ENCODE assay signal across 8 cellular contexts in genomic region chr3:33438284-33438668, GRCh38. TPM values are rescaled to one million over a fixed set of nuclear protein-coding genes. Genes with fewer than 3 reads are reported as not detected.
DNase-seq lines count a peak whose midpoint lies in the region; ATAC-seq, FAIRE-seq and TF ChIP-seq lines count a peak whose summit lies in the region.

No MANE protein-coding gene starts in this region.

- H2AFZ ChIP-seq in H1 (ENCODE audit: low read length): no peak overlapping the region

- intact Hi-C loops in sciatic nerve (cut with DNase I): no loop called here

- no peak overlapping the region for H2AK5ac ChIP-seq in H1 (ENCODE audit: low read depth, low read length)

- peaks cover 5% of the 10 kb centered on the region for H3K79me1 ChIP-seq in H1 (ENCODE audit: low read depth, low read length)

- ATAC-seq in HG03175 (IDR thresholded peaks at IDR 0.05; ENCODE audit: unreplicated experiment) (no peak), HG02970 (IDR thresholded peaks at IDR 0.05; ENCODE audit: low FRiP score, unreplicated experiment) (no peak), sciatic nerve (no peak)

- TF ChIP-seq CTCF in H1 (IDR thresholded peaks at IDR 0.05; ENCODE audit: control extremely low read depth in 1 of 3, insufficient read depth in 1 of 3, low read depth in 1 of 3, low read length in 3 of 3): no peak
- TF ChIP-seq CTCF in nephron (IDR thresholded peaks at IDR 0.05; ENCODE audit: unreplicated experiment in 3 of 3): no peak

- FAIRE-seq in GM12892 (lab: Jason Lieb, UNC) (peak; percentile 51), H1 (lab: Jason Lieb, UNC) (no peak)

- H3K4me3 Mint-ChIP-seq in nephron: peak overlapping the region; percentile 87 to 94 (median 90)

- H3K36me3 Mint-ChIP-seq in nephron (ENCODE audit: low read depth): no peaks in the 10 kb centered on the region

- no peaks in the 10 kb centered on the region for H3K36me3 ChIP-seq in H1 (ENCODE audit: control insufficient read depth in 2 of 4, insufficient read depth in 4 of 4, low read length in 3 of 4)

- H3K9me3 Mint-ChIP-seq in nephron: no peaks in the 10 kb centered on the region

- H3K79me2 ChIP-seq in H1 (ENCODE audit: control insufficient read depth in 1 of 2, insufficient read depth in 2 of 2, low read length in 2 of 2): peaks cover 29 to 65% of the 10 kb centered on the region in 2 experiments

- H3K9me3 ChIP-seq in H1 (ENCODE audit: insufficient read depth in 2 of 2, low read depth in 1 of 2, low read length in 1 of 2): no peaks in the 10 kb centered on the region

- H4K5ac ChIP-seq in H1 (ENCODE audit: insufficient read length, low read depth, low read length): no peak overlapping the region

- H3K27me3 ChIP-seq in H1 (replicated peaks in 1 of 4; ENCODE audit: control insufficient read depth in 3 of 4, extremely low read depth in 1 of 4, insufficient read depth in 3 of 4, low read length in 3 of 4): no peaks in the 10 kb centered on the region

- H2BK20ac ChIP-seq in H1 (ENCODE audit: low read length): no peak overlapping the region

- H3K27ac Mint-ChIP-seq in nephron: peak overlapping the region; percentile 91 to 97 (median 95)

- no peak overlapping the region for H3K23ac ChIP-seq in H1 (ENCODE audit: insufficient read length)

- WGBS in H1 (ENCODE audit: extremely low coverage in 1 of 2, insufficient coverage in 1 of 2, insufficient read length in 1 of 2, insufficient replicate concordance in 2 of 2, low coverage in 1 of 2, low lambda C conversion rate in 2 of 2, missing lambda C conversion rate in 1 of 2), 2 experiments: 14% methylated on average over 4 of the region's 4 CpGs; no CpG with 5 or more reads in 1 of the 2 experiments

- H4K91ac ChIP-seq in H1 (replicated peaks; ENCODE audit: insufficient read length, low read length): no peak overlapping the region

- no peak for DNase-seq in GM12892 (ENCODE audit: insufficient read length)
- peak; percentile 55 for DNase-seq in OCI-M1 (lab: John Stamatoyannopoulos, UW)
- no peak for DNase-seq in H1 (ENCODE audit: low read depth in 1 of 2, low spot score in 2 of 2)
- no peak for DNase-seq in SK-N-DZ (ENCODE audit: low spot score)
- DNase-seq in sciatic nerve (ENCODE audit: low spot score): no peak

- H3K23me2 ChIP-seq in H1 (ENCODE audit: low read depth, low read length): peaks cover 10% of the 10 kb centered on the region

- peaks cover 10 to 18% of the 10 kb centered on the region in 2 experiments for H4K20me1 ChIP-seq in H1 (replicated peaks in 1 of 2; ENCODE audit: control insufficient read depth in 1 of 2, insufficient read depth in 2 of 2, low read length in 2 of 2)

- TF ChIP-seq EP300 in H1 (IDR thresholded peaks at IDR 0.05; ENCODE audit: borderline replicate concordance in 1 of 2, low read depth in 2 of 2, low read length in 2 of 2): no peak

- H3K27me3 Mint-ChIP-seq in nephron (ENCODE audit: low read depth): no peaks in the 10 kb centered on the region

- H3K4me1 Mint-ChIP-seq in nephron: peaks cover 45% of the 10 kb centered on the region

- no peak overlapping the region for H3K18ac ChIP-seq in H1 (ENCODE audit: extremely low read depth, low read length)

- H3K4me3 ChIP-seq in H1 (ENCODE audit: extremely low read depth in 1 of 4, insufficient read depth in 2 of 4, low read depth in 3 of 4, low read length in 4 of 4): peak overlapping the region; percentile 82 to 94 (median 88)

- H3K56ac ChIP-seq in H1 (replicated peaks; ENCODE audit: insufficient read length, low read depth, low read length): no peak overlapping the region

- peak overlapping the region; percentile 5 for H3K14ac ChIP-seq in H1 (ENCODE audit: insufficient read length)

- H2BK120ac ChIP-seq in H1 (replicated peaks; ENCODE audit: low read depth, low read length): no peak overlapping the region

- H3K27ac ChIP-seq in H1 (ENCODE audit: low read depth, low read length): no peak overlapping the region

- POLR2A ChIA-PET in H1 (lab: Charles Lee; ENCODE audit: partially characterized antibody): interaction anchor here (1.1 to 6.1 kb wide), 6 partner anchors 8 to 355 kb away, joined by 3 to 82 read pairs (median 3); no protein-coding TSS in a partner anchor

- no peak overlapping the region for H2BK5ac ChIP-seq in H1 (ENCODE audit: low read depth, low read length)

- no peak for TF ChIP-seq POLR2A in GM12892 (IDR thresholded peaks at IDR 0.05; ENCODE audit: low read depth, low read length)
- TF ChIP-seq POLR2A in H1 (IDR thresholded peaks at IDR 0.05; ENCODE audit: control extremely low read depth in 1 of 2, low read depth in 2 of 2, low read length in 2 of 2): no peak

- H3K4ac ChIP-seq in H1 (replicated peaks; ENCODE audit: insufficient read length, low read depth, low read length): no peak overlapping the region

- no peak overlapping the region for H2BK15ac ChIP-seq in H1 (ENCODE audit: low read length)

- CTCF ChIA-PET in H1 (lab: Charles Lee; ENCODE audit: partially characterized antibody): interaction anchor here (1.0 to 1.4 kb wide), 4 partner anchors 16 to 355 kb away, joined by 3 read pairs; no protein-coding TSS in a partner anchor

- peak overlapping the region in 1 of 4 experiments; percentile 3; a peak in 1 of 7 replicates for H3K9ac ChIP-seq in H1 (replicated peaks in 1 of 4; ENCODE audit: extremely low read depth in 1 of 4, low read depth in 3 of 4, low read length in 3 of 4)

- H3K4me1 ChIP-seq in H1 (replicated peaks in 1 of 4; ENCODE audit: control insufficient read depth in 3 of 4, insufficient read depth in 4 of 4, low read length in 3 of 4): peaks cover 0 to 6% (median 2%) of the 10 kb centered on the region in 4 experiments; a peak in 4 of 7 replicates

- no peak for TF ChIP-seq RAD21 in H1 (IDR thresholded peaks at IDR 0.05 in 1 of 2, conservative IDR thresholded peaks at IDR 0.05 in 1 of 2; ENCODE audit: low read depth in 2 of 2, low read length in 2 of 2)

- H3K4me2 ChIP-seq in H1 (ENCODE audit: insufficient read depth in 1 of 2, low read depth in 2 of 2, low read length in 2 of 2): peak overlapping the region; percentile 86 to 92

- no peak overlapping the region for H4K8ac ChIP-seq in H1 (ENCODE audit: extremely low read depth, insufficient read depth, low read length)

- no peak overlapping the region for H2BK12ac ChIP-seq in H1 (ENCODE audit: low read depth, low read length)

TF ChIP-seq in H1, 55 proteins besides CTCF, POLR2A, EP300 and RAD21:
- no peak for TF ChIP-seq SIN3A (conservative IDR thresholded peaks at IDR 0.05 in 1 of 2, IDR thresholded peaks at IDR 0.05 in 1 of 2; ENCODE audit: low read depth in 1 of 2, low read length in 2 of 2)
TF ChIP-seq in H1: peak in this region for 0.

RNA-seq across cellular contexts. Expression of gene UBP1, which starts 1.9 kb away (rescaled TPM):
- 51.9 TPM for polyA plus RNA-seq in GM12892 (2012; ENCODE audit: missing spikeins)
- 64.5 and 71.9 TPM in 2 replicates for total RNA-seq in H1 (2021; fragmentation: NEBNext Ultra II Directional; extraction: Animal tissue kit (Norgen Biotek cat#: 25700))
- 41.4 and 47.3 TPM in 2 replicates for polyA plus RNA-seq in H1 (2011; rRNA removed)
- polyA plus RNA-seq in H1 (2011; cell fraction: cytosol; rRNA removed): 71.8 TPM
- polyA plus RNA-seq in H1 (2011; cell fraction: nucleus; rRNA removed): 165 TPM
- 54.7 to 73.7 TPM (median 62.4 TPM) in 4 replicates for polyA plus RNA-seq in H1 (2012, experiment 1 of 2)
- 7.3 TPM for polyA plus RNA-seq in H1 (2012, experiment 2 of 2)
- polyA plus RNA-seq in H1 (2013, experiment 1 of 2): 68.1 TPM
- 61.2 TPM for polyA plus RNA-seq in H1 (2013, experiment 2 of 2)
- polyA minus RNA-seq in H1 (2011; rRNA and poly(A)+ RNA removed): 92.7 and 99.5 TPM in 2 replicates
- 58.2 TPM for polyA minus RNA-seq in H1 (2011; cell fraction: cytosol; rRNA and poly(A)+ RNA removed)
- 124 TPM for polyA minus RNA-seq in H1 (2011; cell fraction: nucleus; rRNA and poly(A)+ RNA removed)
- 43.0 and 51.4 TPM in 2 replicates for polyA plus RNA-seq in SK-N-DZ (2014; cell fraction: cytosol; rRNA removed)
- polyA plus RNA-seq in SK-N-DZ (2014; cell fraction: nucleus; rRNA removed): 122 and 216 TPM in 2 replicates
- 46.3 TPM for total RNA-seq in sciatic nerve
